Comparison of ENCODE assay signal across 16 cellular contexts in genomic region chr20:47973519-47974233, GRCh38.
DNase-seq lines count a peak whose midpoint lies in the region; ATAC-seq, FAIRE-seq and TF ChIP-seq lines count a peak whose summit lies in the region.
"Had no signal": no experiment of that assay in that cellular context is flagged by ENCODE, and none has a peak within 500 bp of the region (broad histone marks: within the 10 kb centered on the region; RNA-seq: fewer than 3 reads in every experiment).

No MANE protein-coding gene starts in this region.

- H3K4me3 ChIP-seq in PC-9: peak overlapping the region; percentile 68
- no peak overlapping the region for H3K4me3 ChIP-seq in pancreas
- no peak overlapping the region for H3K4me3 ChIP-seq in sigmoid colon

- POLR2A ChIA-PET in PC-9 (lab: Charles Lee; ENCODE audit: unreplicated experiment): interaction anchor here (0.6 to 0.7 kb wide), 4 partner anchors 37 to 542 kb away, joined by 3 to 6 read pairs (median 4); no protein-coding TSS in a partner anchor

- CTCF ChIA-PET in PC-9 (lab: Charles Lee): interaction anchor here (0.9 kb wide), 1 partner anchor 647 kb away, joined by 10 read pairs; no protein-coding TSS in a partner anchor

- H3K9me3 ChIP-seq in PC-9 (ENCODE audit: insufficient read depth, low read depth) (no peaks in the 10 kb centered on the region), pancreas (no peaks in the 10 kb centered on the region), sigmoid colon (no peaks in the 10 kb centered on the region)
- H3K9me3 ChIP-seq: tibial nerve had no signal

- no peaks in the 10 kb centered on the region for H4K20me1 ChIP-seq in PC-9 (ENCODE audit: insufficient read depth)

- H3K9me2 ChIP-seq in PC-9 (ENCODE audit: insufficient read depth): no peaks in the 10 kb centered on the region

- H3K36me3 ChIP-seq in PC-9 (ENCODE audit: low read depth) (no peaks in the 10 kb centered on the region), pancreas (no peaks in the 10 kb centered on the region), sigmoid colon (no peaks in the 10 kb centered on the region)
- H3K36me3 ChIP-seq: tibial nerve had no signal

- peak; percentile 27 for DNase-seq in Caki2 (ENCODE audit: low read depth)
- peak; percentile 86 to 95 for DNase-seq in PC-9
- DNase-seq in left ventricle myocardium superior: no peak
- peak in 1 of 6 donors; percentile 15 for DNase-seq in pancreas
- no peak for DNase-seq in effector CD4-positive, alpha-beta T cell
- no peak for DNase-seq in NCI-H524 (lab: John Stamatoyannopoulos, UW)
- DNase-seq in sigmoid colon: no peak
- no peak for DNase-seq in COR-L47 (lab: John Stamatoyannopoulos, UW)
- DNase-seq: activated CD4-positive, alpha-beta T cell treated with anti-CD3 and anti-CD28 coated beads for 1 hour; activated T-cell treated with anti-CD3 and anti-CD28 coated beads, Interleukin-2, amount 50 U/mL, for 1 hour; DMS153; NCI-H2171 treated with DMSO at 0.1 percent for 48 hours; stimulated activated CD4-positive, alpha-beta T cell treated with anti-CD3 and anti-CD28 coated beads, Interleukin-15, amount 100 ng/mL, for 24 hours had no signal

- in situ Hi-C loops in Caki2 (cut with HindIII; ENCODE audit: low pct_unique_long_range_greater_than_20kb, low sequenced_read_pairs): no loop called here

- no TSS peak for BruUV-seq in PC-9 (replicated peaks; lab: Mats Ljungman, UMichigan)

- no peak for TF ChIP-seq POLR2A in sigmoid colon (IDR thresholded peaks at IDR 0.05)

- H2AFZ ChIP-seq in PC-9: peak overlapping the region; percentile 50; the same call in 1 of the 2 replicates

- peaks cover 23% of the 10 kb centered on the region for H3K79me2 ChIP-seq in PC-9 (ENCODE audit: low read depth)

- no peak for TF ChIP-seq CTCF in PC-9 (conservative IDR thresholded peaks at IDR 0.05)
- TF ChIP-seq CTCF in pancreas (IDR thresholded peaks at IDR 0.05): no peak
- no peak for TF ChIP-seq CTCF in sigmoid colon (IDR thresholded peaks at IDR 0.05)

- H3K4me1 ChIP-seq in PC-9 (replicated peaks; ENCODE audit: insufficient read depth): peaks cover 60% of the 10 kb centered on the region
- no peaks in the 10 kb centered on the region for H3K4me1 ChIP-seq in pancreas
- H3K4me1 ChIP-seq in sigmoid colon: peaks cover 0 to 14% (median 7%) of the 10 kb centered on the region in 4 donors

- whole genome bisulfite sequencing in pancreas, 2 donors: 34 to 41% methylated on average over 26 of the region's 26 CpGs
- 57 to 74% methylated on average over 26 of the region's 26 CpGs for WGBS in sigmoid colon, 2 donors

- ATAC-seq in left ventricle myocardium superior (peak; percentile 62), pancreas (peak; percentile 35 to 56 (median 46))
- ATAC-seq: naive thymus-derived CD8-positive, alpha-beta T cell had no signal

- FAIRE-seq in pancreas (lab: Jason Lieb, UNC): no peak
- FAIRE-seq: colon had no signal

- H3K4me2 ChIP-seq in PC-9: peak overlapping the region; percentile 100

- H3K27ac ChIP-seq in PC-9: peak overlapping the region; percentile 100
- H3K27ac ChIP-seq in pancreas: no peak overlapping the region
- peak overlapping the region in 2 of 4 donors; percentile 24 to 56 for H3K27ac ChIP-seq in sigmoid colon

- no peak for TF ChIP-seq EP300 in sigmoid colon (IDR thresholded peaks at IDR 0.05)

- intact Hi-C loops in PC-9 (cut with micrococcal nuclease; ENCODE audit: unreplicated experiment): loop anchor here (2.0 to 5.0 kb wide), 6 partner anchors 51 to 564 kb away; no protein-coding TSS in a partner anchor
- intact Hi-C loops in left ventricle myocardium superior (cut with micrococcal nuclease): no loop called here
- intact Hi-C loops in pancreas (cut with DNase I): no loop called here
- intact Hi-C loops in sigmoid colon (cut with DNase I): no loop called here

- peaks cover 52% of the 10 kb centered on the region for H3F3A ChIP-seq in PC-9 (ENCODE audit: insufficient read depth, low read depth)

- H3K27me3 ChIP-seq in PC-9 (ENCODE audit: insufficient read depth, low read depth) (no peaks in the 10 kb centered on the region), pancreas (no peaks in the 10 kb centered on the region), sigmoid colon (no peaks in the 10 kb centered on the region)
- H3K27me3 ChIP-seq: tibial nerve had no signal

Comparison
In these comparisons a context has a peak if more than half of its experiments do, and no peak if none do; other contexts are left out.
1. DNase-seq: peak in Caki2 (single experiment) and PC-9 (2 of 2); none in left ventricle myocardium superior (single experiment), effector CD4-positive, alpha-beta T cell (single experiment), NCI-H524 (0 of 2), sigmoid colon (single experiment) and COR-L47 (single experiment).